ENCODE assay signal across 1 cellular context in genomic region chr18:56532176-56532840, GRCh38.
TF ChIP-seq lines count a peak whose summit lies in the region.

No MANE protein-coding gene starts in this region.

TF ChIP-seq in GM12878, 131 proteins besides CTCF, POLR2A, EP300 and RAD21 (continued from another document and continues in another):
- no peak for TF ChIP-seq ZBTB40 (IDR thresholded peaks at IDR 0.05; ENCODE audit: borderline replicate concordance)
- 0 out of 2 replicates have a peak, but pooled peaks have one; percentile 19 for TF ChIP-seq STAT3 (IDR thresholded peaks at IDR 0.05; ENCODE audit: low read depth, low read length)
- TF ChIP-seq MTA3 (IDR thresholded peaks at IDR 0.05; ENCODE audit: borderline replicate concordance, low read length), result peak; percentile 68; the same call in 1 of the 2 replicates
- no peak for TF ChIP-seq RCOR1 (conservative IDR thresholded peaks at IDR 0.05; ENCODE audit: low read depth, low read length)
- TF ChIP-seq POU2F2 (IDR thresholded peaks at IDR 0.05; ENCODE audit: borderline replicate concordance, low read depth, low read length), result no peak
- peak; percentile 95 for TF ChIP-seq IKZF1 (conservative IDR thresholded peaks at IDR 0.05)
- peak; percentile 85 for TF ChIP-seq BMI1 (IDR thresholded peaks at IDR 0.05; ENCODE audit: borderline replicate concordance)
- 0 out of 2 replicates have a peak, but pooled peaks have one; percentile 17 for TF ChIP-seq NKRF (conservative IDR thresholded peaks at IDR 0.05)
- no peak for TF ChIP-seq CHD2 (IDR thresholded peaks at IDR 0.05; ENCODE audit: borderline replicate concordance, low read depth, low read length)
- peak; percentile 90 for TF ChIP-seq ATF2 (IDR thresholded peaks at IDR 0.05; ENCODE audit: low read length)
- TF ChIP-seq BHLHE40 (IDR thresholded peaks at IDR 0.05; ENCODE audit: borderline replicate concordance in 1 of 2, low read depth in 2 of 2, low read length in 1 of 2), result peak in 1 of 2 experiments; percentile 63; a peak in 2 of 4 replicates
- TF ChIP-seq SREBF2 (IDR thresholded peaks at IDR 0.05; ENCODE audit: low read length), result no peak
- TF ChIP-seq IKZF2 (IDR thresholded peaks at IDR 0.05), result peak; percentile 94 to 97
- peak; percentile 24; the same call in 1 of the 2 replicates for TF ChIP-seq ZNF217 (IDR thresholded peaks at IDR 0.05)
- TF ChIP-seq ZNF384 (IDR thresholded peaks at IDR 0.05; ENCODE audit: borderline replicate concordance, low read depth, low read length), result peak; percentile 50; the same call in 1 of the 2 replicates
- peak; percentile 42; the same call in 1 of the 2 replicates for TF ChIP-seq ZBED1 (IDR thresholded peaks at IDR 0.05; ENCODE audit: borderline replicate concordance)
- TF ChIP-seq, protein P1, sequence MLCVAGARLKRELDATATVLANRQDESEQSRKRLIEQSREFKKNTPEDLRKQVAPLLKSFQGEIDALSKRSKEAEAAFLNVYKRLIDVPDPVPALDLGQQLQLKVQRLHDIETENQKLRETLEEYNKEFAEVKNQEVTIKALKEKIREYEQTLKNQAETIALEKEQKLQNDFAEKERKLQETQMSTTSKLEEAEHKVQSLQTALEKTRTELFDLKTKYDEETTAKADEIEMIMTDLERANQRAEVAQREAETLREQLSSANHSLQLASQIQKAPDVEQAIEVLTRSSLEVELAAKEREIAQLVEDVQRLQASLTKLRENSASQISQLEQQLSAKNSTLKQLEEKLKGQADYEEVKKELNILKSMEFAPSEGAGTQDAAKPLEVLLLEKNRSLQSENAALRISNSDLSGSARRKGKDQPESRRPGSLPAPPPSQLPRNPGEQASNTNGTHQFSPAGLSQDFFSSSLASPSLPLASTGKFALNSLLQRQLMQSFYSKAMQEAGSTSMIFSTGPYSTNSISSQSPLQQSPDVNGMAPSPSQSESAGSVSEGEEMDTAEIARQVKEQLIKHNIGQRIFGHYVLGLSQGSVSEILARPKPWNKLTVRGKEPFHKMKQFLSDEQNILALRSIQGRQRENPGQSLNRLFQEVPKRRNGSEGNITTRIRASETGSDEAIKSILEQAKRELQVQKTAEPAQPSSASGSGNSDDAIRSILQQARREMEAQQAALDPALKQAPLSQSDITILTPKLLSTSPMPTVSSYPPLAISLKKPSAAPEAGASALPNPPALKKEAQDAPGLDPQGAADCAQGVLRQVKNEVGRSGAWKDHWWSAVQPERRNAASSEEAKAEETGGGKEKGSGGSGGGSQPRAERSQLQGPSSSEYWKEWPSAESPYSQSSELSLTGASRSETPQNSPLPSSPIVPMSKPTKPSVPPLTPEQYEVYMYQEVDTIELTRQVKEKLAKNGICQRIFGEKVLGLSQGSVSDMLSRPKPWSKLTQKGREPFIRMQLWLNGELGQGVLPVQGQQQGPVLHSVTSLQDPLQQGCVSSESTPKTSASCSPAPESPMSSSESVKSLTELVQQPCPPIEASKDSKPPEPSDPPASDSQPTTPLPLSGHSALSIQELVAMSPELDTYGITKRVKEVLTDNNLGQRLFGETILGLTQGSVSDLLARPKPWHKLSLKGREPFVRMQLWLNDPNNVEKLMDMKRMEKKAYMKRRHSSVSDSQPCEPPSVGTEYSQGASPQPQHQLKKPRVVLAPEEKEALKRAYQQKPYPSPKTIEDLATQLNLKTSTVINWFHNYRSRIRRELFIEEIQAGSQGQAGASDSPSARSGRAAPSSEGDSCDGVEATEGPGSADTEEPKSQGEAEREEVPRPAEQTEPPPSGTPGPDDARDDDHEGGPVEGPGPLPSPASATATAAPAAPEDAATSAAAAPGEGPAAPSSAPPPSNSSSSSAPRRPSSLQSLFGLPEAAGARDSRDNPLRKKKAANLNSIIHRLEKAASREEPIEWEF (IDR thresholded peaks at IDR 0.05; ENCODE audit: insufficient replicate concordance, low read depth, low read length), result no peak
- TF ChIP-seq RUNX3 (IDR thresholded peaks at IDR 0.05; ENCODE audit: low read length), result peak; percentile 99
- no peak for TF ChIP-seq NRF1 (conservative IDR thresholded peaks at IDR 0.05; ENCODE audit: low read depth, low read length)
- peak; percentile 81 for TF ChIP-seq JUND (IDR thresholded peaks at IDR 0.05; ENCODE audit: low read depth, low read length)
- peak; percentile 26; the same call in 1 of the 2 replicates for TF ChIP-seq SMARCA5 (IDR thresholded peaks at IDR 0.05)
- no peak for TF ChIP-seq RELA (IDR thresholded peaks at IDR 0.05; ENCODE audit: borderline replicate concordance, partially characterized antibody)
- no peak for TF ChIP-seq CEBPB (IDR thresholded peaks at IDR 0.05; ENCODE audit: borderline replicate concordance in 1 of 2, low read depth in 2 of 2, low read length in 2 of 2)
- TF ChIP-seq, protein P2, sequence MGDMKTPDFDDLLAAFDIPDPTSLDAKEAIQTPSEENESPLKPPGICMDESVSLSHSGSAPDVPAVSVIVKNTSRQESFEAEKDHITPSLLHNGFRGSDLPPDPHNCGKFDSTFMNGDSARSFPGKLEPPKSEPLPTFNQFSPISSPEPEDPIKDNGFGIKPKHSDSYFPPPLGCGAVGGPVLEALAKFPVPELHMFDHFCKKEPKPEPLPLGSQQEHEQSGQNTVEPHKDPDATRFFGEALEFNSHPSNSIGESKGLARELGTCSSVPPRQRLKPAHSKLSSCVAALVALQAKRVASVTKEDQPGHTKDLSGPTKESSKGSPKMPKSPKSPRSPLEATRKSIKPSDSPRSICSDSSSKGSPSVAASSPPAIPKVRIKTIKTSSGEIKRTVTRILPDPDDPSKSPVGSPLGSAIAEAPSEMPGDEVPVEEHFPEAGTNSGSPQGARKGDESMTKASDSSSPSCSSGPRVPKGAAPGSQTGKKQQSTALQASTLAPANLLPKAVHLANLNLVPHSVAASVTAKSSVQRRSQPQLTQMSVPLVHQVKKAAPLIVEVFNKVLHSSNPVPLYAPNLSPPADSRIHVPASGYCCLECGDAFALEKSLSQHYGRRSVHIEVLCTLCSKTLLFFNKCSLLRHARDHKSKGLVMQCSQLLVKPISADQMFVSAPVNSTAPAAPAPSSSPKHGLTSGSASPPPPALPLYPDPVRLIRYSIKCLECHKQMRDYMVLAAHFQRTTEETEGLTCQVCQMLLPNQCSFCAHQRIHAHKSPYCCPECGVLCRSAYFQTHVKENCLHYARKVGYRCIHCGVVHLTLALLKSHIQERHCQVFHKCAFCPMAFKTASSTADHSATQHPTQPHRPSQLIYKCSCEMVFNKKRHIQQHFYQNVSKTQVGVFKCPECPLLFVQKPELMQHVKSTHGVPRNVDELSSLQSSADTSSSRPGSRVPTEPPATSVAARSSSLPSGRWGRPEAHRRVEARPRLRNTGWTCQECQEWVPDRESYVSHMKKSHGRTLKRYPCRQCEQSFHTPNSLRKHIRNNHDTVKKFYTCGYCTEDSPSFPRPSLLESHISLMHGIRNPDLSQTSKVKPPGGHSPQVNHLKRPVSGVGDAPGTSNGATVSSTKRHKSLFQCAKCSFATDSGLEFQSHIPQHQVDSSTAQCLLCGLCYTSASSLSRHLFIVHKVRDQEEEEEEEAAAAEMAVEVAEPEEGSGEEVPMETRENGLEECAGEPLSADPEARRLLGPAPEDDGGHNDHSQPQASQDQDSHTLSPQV (IDR thresholded peaks at IDR 0.05), result no peak
- no peak for TF ChIP-seq ZNF687 (IDR thresholded peaks at IDR 0.05)
- TF ChIP-seq SUPT20H (IDR thresholded peaks at IDR 0.05; ENCODE audit: borderline replicate concordance, control insufficient read depth, low read depth, low read length), result no peak
- TF ChIP-seq, protein P3, sequence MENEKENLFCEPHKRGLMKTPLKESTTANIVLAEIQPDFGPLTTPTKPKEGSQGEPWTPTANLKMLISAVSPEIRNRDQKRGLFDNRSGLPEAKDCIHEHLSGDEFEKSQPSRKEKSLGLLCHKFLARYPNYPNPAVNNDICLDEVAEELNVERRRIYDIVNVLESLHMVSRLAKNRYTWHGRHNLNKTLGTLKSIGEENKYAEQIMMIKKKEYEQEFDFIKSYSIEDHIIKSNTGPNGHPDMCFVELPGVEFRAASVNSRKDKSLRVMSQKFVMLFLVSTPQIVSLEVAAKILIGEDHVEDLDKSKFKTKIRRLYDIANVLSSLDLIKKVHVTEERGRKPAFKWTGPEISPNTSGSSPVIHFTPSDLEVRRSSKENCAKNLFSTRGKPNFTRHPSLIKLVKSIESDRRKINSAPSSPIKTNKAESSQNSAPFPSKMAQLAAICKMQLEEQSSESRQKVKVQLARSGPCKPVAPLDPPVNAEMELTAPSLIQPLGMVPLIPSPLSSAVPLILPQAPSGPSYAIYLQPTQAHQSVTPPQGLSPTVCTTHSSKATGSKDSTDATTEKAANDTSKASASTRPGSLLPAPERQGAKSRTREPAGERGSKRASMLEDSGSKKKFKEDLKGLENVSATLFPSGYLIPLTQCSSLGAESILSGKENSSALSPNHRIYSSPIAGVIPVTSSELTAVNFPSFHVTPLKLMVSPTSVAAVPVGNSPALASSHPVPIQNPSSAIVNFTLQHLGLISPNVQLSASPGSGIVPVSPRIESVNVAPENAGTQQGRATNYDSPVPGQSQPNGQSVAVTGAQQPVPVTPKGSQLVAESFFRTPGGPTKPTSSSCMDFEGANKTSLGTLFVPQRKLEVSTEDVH (IDR thresholded peaks at IDR 0.05; ENCODE audit: low read depth, partially characterized antibody), result no peak
